ENCODE assay signal across 1 cellular context in the genomic region with DNA sequence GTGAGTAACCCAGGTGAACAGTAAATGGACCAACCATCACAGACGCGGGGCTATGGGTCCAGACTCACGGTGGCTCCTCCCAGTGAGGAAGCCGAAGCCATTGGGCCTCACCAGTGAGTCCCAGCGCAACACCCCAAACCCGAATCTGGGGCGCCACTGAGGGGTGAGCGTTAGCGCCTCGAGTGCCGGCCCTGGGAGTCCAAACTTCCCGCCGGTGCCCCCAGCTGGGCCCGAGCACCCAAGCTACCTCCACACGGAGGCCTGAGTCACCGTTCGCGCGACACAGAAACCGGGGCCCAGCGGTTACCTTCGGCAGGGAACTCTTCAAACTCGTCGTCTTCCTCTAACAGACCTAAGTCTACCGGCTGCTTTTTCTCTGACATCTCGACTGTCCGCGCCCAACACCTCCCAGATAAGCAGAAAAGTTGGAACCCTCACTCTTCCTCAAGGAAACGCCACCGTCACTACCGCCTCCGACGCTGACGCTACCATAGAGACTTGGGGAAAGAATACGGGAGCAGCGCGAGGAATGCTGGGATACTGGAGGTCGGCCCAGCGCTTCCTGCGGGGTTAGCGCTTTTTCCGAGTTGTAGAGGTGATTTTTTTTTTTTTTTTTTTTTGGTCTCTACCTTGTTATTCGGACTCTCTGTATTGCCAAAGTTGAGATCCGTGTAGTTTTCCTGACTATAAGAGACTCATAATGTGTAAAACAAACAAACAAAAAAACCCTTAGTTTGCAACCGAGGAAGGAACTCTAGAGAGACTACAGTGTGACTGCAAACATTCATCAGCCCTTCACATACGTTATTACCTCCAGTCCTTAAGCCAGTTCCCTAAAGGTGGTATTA.
TF ChIP-seq lines count a peak whose summit lies in the region.

SEM1 (minus strand) TSS at position 466 of the 848 bp plus-strand sequence; CDS start at position 383, 83 bp downstream.

TF ChIP-seq in A549, 52 proteins besides CTCF, POLR2A, EP300 and RAD21 (continued from another document):
- TF ChIP-seq HMGXB4 (CRISPR knock-in tag; IDR thresholded peaks at IDR 0.05; ENCODE audit: borderline replicate concordance), result peak; percentile 85; the same call in 1 of the 2 replicates
- no peak; the same call in 1 of the 2 replicates for TF ChIP-seq E2F6 (IDR thresholded peaks at IDR 0.05; ENCODE audit: borderline replicate concordance, low read depth)
- TF ChIP-seq PHF8 (IDR thresholded peaks at IDR 0.05; ENCODE audit: borderline replicate concordance, low read depth), result peak; percentile 98
- TF ChIP-seq MAFK (IDR thresholded peaks at IDR 0.05; ENCODE audit: partially characterized antibody), result peak; percentile 27
- peak; percentile 75 to 87; a peak in 4 of 5 replicates for TF ChIP-seq JUN (IDR thresholded peaks at IDR 0.05)
- no peak for TF ChIP-seq JUNB (IDR thresholded peaks at IDR 0.05)
- TF ChIP-seq MAX (IDR thresholded peaks at IDR 0.05), result peak; percentile 49; the same call in 1 of the 2 replicates
- TF ChIP-seq PBX3 (IDR thresholded peaks at IDR 0.05), result no peak
